Comparison of ENCODE assay signal across 24 cellular contexts in the genomic region with DNA sequence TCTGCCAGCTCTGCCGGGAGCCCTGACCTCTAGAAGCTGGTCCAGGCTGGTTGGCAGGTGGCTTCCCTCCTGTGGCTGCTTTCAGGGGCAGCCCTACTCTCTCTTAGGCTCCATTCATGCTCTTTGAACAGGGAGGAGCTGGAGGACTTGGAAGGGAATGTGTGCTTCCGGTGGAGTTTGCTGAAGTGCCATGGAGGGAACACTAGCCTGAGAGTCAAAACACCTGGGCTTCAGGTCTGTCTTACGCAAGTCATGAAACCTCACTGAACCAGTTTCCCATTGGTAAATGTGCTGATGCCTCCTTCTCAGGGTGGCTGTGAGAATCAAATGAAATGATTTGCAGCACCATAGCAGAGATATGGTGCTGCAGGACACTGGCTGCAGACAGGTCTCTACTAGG.
"Had no signal": no experiment of that assay in that cellular context is flagged by ENCODE, and none has a peak within 500 bp of the region (broad histone marks: within the 10 kb centered on the region; RNA-seq: fewer than 3 reads in every experiment).

No MANE protein-coding gene starts in this region.

- H3K9me3 ChIP-seq: psoas muscle, sigmoid colon, thoracic aorta, tibial nerve had no signal

- DNase-seq: cerebellar nuclear complex; cortex of kidney; effector memory CD8-positive, alpha-beta T cell; hypothalamus; immature natural killer cell; islet precursor cell; kidney glomerular epithelial cell; mammary epithelial cell; mesendoderm; midbrain; naive thymus-derived CD4-positive, alpha-beta T cell; nucleus accumbens; posterior cingulate gyrus; psoas muscle; right cardiac atrium; sigmoid colon; stimulated activated CD4-positive, alpha-beta T cell treated with anti-CD3 and anti-CD28 coated beads, Interleukin-2, amount 100 ng/mL, for 24 hours; stimulated activated CD4-positive, alpha-beta T cell treated with anti-CD3 and anti-CD28 coated beads, Interleukin-4, amount 100 ng/mL, for 24 hours had no signal

- H3K4me1 ChIP-seq: neural progenitor cell, psoas muscle, sigmoid colon, tibial nerve had no signal

- FAIRE-seq: endometrium, frontal cortex had no signal

- H3K36me3 ChIP-seq: neural progenitor cell, sigmoid colon, thoracic aorta, tibial nerve had no signal

- H3K27me3 ChIP-seq: neural progenitor cell, sigmoid colon, tibial nerve had no signal

- H3K4me3 ChIP-seq: neural progenitor cell, psoas muscle, sigmoid colon, thoracic aorta, tibial nerve had no signal

- ATAC-seq: effector memory CD8-positive, alpha-beta T cell; naive thymus-derived CD4-positive, alpha-beta T cell; psoas muscle; right cardiac atrium; stimulated activated memory B cell treated with anti-CD40 and anti-IgM and Interleukin-4, amounts not matched to agents 10 μg/mL and 1 μg/mL and 100 μg/mL, for 72 hours had no signal

- H3K27ac ChIP-seq: neural progenitor cell, psoas muscle, sigmoid colon, thoracic aorta, tibial nerve had no signal
